In the genomic region with DNA sequence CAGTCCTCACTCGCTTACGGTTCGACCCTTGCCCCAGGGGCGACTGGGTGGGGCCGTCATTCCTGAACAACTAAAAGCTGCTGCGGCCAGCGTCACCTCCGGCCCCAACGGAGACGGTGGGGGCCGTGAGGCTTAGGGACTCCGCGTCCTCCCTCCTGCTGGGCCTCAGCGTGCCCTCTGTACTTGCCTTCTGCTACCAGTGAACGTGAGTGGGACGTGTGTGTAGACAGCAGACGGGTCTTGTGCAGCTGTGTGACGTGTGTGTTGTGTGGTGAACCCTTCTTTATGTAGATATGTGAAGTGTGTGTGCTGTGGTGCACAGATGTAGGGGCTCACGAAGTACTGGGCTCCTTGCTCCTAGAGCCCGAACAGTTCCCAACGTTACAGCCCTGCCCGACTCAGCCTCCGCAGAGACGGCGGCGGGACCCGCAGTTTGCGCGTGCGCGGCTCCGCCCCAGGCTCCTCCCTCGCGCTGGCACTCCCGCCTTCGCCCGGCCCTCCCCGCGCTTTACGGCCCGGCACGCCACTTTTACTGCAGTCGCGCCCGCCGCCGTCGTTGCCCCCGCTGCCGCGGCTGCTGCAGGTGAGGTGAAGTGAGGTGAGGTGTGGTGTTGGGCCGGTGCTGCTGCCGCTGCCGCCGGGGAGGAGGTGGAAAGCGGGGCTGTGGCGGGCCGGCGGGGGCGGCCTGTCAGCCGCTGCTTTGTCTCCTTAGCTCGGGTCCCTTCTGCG, we compare ENCODE assay signal across 1 cellular context.
TF ChIP-seq lines count a peak whose summit lies in the region.

A gene (plus strand): TSS at position 535 of the 729 bp plus-strand sequence. CDS start 235 bp downstream, outside the sequence.

TF ChIP-seq in HepG2, 621 proteins besides CTCF, POLR2A, EP300 and RAD21 (continued from another document and continues in another):
- TF ChIP-seq SATB2 (CRISPR knock-in tag; IDR thresholded peaks at IDR 0.05) (no peak), ELF3 (CRISPR knock-in tag; IDR thresholded peaks at IDR 0.05) (peak; percentile 77), HNRNPL (IDR thresholded peaks at IDR 0.05; ENCODE audit: low read depth, low read length) (peak; percentile 63; the same call in 1 of the 2 replicates), ZNF34 (CRISPR knock-in tag; IDR thresholded peaks at IDR 0.05; ENCODE audit: borderline replicate concordance) (no peak), TBX2 (CRISPR knock-in tag; IDR thresholded peaks at IDR 0.05; ENCODE audit: borderline replicate concordance) (peak; percentile 91; the same call in 1 of the 2 replicates), ZNF660 (CRISPR knock-in tag; IDR thresholded peaks at IDR 0.05; ENCODE audit: borderline replicate concordance, low read depth) (no peak), ZNF713 (CRISPR knock-in tag; IDR thresholded peaks at IDR 0.05) (peak; percentile 92; the same call in 1 of the 2 replicates), SPEN (CRISPR knock-in tag; IDR thresholded peaks at IDR 0.05; ENCODE audit: low read depth) (peak; percentile 88; the same call in 1 of the 2 replicates), ZNF607 (CRISPR knock-in tag; IDR thresholded peaks at IDR 0.05; ENCODE audit: borderline replicate concordance) (peak; percentile 90), GTF2F1 (IDR thresholded peaks at IDR 0.05; ENCODE audit: low read length) (no peak), ZBTB20 (CRISPR knock-in tag; IDR thresholded peaks at IDR 0.05; ENCODE audit: borderline replicate concordance, low read depth) (peak; percentile 55; the same call in 1 of the 2 replicates), ZNF136 (CRISPR knock-in tag; IDR thresholded peaks at IDR 0.05; ENCODE audit: low read depth) (peak; percentile 17; the same call in 1 of the 2 replicates), CENPT (CRISPR knock-in tag; IDR thresholded peaks at IDR 0.05; ENCODE audit: low read depth) (peak; percentile 28; the same call in 1 of the 2 replicates), FOSL2 (CRISPR knock-in tag; IDR thresholded peaks at IDR 0.05) (peak; percentile 53), HNRNPUL1 (IDR thresholded peaks at IDR 0.05; ENCODE audit: low read depth, low read length) (0 out of 2 replicates have a peak, but pooled peaks have one; percentile 37), HNRNPH1 (optimal IDR thresholded peaks at IDR 0.05; ENCODE audit: low read depth, low read length) (peak; percentile 37), TBX3 (IDR thresholded peaks at IDR 0.05; ENCODE audit: borderline replicate concordance) (no peak), FOXC1 (CRISPR knock-in tag; IDR thresholded peaks at IDR 0.05; ENCODE audit: borderline replicate concordance) (peak; percentile 93), RELA (CRISPR knock-in tag; IDR thresholded peaks at IDR 0.05) (peak; percentile 89; the same call in 1 of the 2 replicates), SALL2 (CRISPR knock-in tag; IDR thresholded peaks at IDR 0.05) (peak; percentile 89; the same call in 1 of the 2 replicates), ZNF382 (CRISPR knock-in tag; IDR thresholded peaks at IDR 0.05; ENCODE audit: borderline replicate concordance) (no peak), ZSCAN31 (CRISPR knock-in tag; IDR thresholded peaks at IDR 0.05; ENCODE audit: low read depth) (peak; percentile 70; the same call in 1 of the 2 replicates), NFE2L1 (CRISPR knock-in tag; IDR thresholded peaks at IDR 0.05; ENCODE audit: borderline replicate concordance) (no peak), NAIF1 (CRISPR knock-in tag; IDR thresholded peaks at IDR 0.05; ENCODE audit: borderline replicate concordance) (peak; percentile 89), CBX5 (CRISPR knock-in tag; IDR thresholded peaks at IDR 0.05; ENCODE audit: borderline replicate concordance) (peak; percentile 76; the same call in 1 of the 2 replicates), NRL (CRISPR knock-in tag; IDR thresholded peaks at IDR 0.05; ENCODE audit: borderline replicate concordance) (peak; percentile 83; the same call in 1 of the 2 replicates), ZNF567 (CRISPR knock-in tag; IDR thresholded peaks at IDR 0.05; ENCODE audit: borderline replicate concordance) (peak; percentile 52), THAP11 (CRISPR knock-in tag; IDR thresholded peaks at IDR 0.05) (peak; percentile 93), HOXA3 (CRISPR knock-in tag; IDR thresholded peaks at IDR 0.05) (peak; percentile 80), SRF (IDR thresholded peaks at IDR 0.05; ENCODE audit: low read depth, low read length) (no peak), IKZF4 (CRISPR knock-in tag; IDR thresholded peaks at IDR 0.05; ENCODE audit: borderline replicate concordance, low read depth, not compliant biosample characterization) (no peak), ZNF446 (CRISPR knock-in tag; IDR thresholded peaks at IDR 0.05) (no peak)
- TF ChIP-seq, protein P1, sequence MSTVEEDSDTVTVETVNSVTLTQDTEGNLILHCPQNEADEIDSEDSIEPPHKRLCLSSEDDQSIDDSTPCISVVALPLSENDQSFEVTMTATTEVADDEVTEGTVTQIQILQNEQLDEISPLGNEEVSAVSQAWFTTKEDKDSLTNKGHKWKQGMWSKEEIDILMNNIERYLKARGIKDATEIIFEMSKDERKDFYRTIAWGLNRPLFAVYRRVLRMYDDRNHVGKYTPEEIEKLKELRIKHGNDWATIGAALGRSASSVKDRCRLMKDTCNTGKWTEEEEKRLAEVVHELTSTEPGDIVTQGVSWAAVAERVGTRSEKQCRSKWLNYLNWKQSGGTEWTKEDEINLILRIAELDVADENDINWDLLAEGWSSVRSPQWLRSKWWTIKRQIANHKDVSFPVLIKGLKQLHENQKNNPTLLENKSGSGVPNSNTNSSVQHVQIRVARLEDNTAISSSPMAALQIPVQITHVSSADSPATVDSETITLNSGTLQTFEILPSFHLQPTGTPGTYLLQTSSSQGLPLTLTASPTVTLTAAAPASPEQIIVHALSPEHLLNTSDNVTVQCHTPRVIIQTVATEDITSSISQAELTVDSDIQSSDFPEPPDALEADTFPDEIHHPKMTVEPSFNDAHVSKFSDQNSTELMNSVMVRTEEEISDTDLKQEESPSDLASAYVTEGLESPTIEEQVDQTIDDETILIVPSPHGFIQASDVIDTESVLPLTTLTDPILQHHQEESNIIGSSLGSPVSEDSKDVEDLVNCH (CRISPR knock-in tag; IDR thresholded peaks at IDR 0.05): no peak
- TF ChIP-seq, protein P2, sequence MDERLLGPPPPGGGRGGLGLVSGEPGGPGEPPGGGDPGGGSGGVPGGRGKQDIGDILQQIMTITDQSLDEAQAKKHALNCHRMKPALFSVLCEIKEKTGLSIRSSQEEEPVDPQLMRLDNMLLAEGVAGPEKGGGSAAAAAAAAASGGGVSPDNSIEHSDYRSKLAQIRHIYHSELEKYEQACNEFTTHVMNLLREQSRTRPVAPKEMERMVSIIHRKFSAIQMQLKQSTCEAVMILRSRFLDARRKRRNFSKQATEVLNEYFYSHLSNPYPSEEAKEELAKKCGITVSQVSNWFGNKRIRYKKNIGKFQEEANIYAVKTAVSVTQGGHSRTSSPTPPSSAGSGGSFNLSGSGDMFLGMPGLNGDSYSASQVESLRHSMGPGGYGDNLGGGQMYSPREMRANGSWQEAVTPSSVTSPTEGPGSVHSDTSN (CRISPR knock-in tag; IDR thresholded peaks at IDR 0.05): 0 out of 2 replicates have a peak, but pooled peaks have one; percentile 19
- TF ChIP-seq, protein P3, sequence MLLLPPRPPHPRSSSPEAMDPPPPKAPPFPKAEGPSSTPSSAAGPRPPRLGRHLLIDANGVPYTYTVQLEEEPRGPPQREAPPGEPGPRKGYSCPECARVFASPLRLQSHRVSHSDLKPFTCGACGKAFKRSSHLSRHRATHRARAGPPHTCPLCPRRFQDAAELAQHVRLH (CRISPR knock-in tag; IDR thresholded peaks at IDR 0.05; ENCODE audit: borderline replicate concordance, low read depth): peak; percentile 92
- TF ChIP-seq, protein P4, sequence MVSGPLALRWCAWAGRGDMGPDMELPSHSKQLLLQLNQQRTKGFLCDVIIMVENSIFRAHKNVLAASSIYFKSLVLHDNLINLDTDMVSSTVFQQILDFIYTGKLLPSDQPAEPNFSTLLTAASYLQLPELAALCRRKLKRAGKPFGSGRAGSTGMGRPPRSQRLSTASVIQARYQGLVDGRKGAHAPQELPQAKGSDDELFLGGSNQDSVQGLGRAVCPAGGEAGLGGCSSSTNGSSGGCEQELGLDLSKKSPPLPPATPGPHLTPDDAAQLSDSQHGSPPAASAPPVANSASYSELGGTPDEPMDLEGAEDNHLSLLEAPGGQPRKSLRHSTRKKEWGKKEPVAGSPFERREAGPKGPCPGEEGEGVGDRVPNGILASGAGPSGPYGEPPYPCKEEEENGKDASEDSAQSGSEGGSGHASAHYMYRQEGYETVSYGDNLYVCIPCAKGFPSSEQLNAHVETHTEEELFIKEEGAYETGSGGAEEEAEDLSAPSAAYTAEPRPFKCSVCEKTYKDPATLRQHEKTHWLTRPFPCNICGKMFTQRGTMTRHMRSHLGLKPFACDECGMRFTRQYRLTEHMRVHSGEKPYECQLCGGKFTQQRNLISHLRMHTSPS (CRISPR knock-in tag; IDR thresholded peaks at IDR 0.05; ENCODE audit: low read depth): 0 out of 2 replicates have a peak, but pooled peaks have one; percentile 19
- TF ChIP-seq, protein P5, sequence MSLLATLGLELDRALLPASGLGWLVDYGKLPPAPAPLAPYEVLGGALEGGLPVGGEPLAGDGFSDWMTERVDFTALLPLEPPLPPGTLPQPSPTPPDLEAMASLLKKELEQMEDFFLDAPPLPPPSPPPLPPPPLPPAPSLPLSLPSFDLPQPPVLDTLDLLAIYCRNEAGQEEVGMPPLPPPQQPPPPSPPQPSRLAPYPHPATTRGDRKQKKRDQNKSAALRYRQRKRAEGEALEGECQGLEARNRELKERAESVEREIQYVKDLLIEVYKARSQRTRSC (CRISPR knock-in tag; IDR thresholded peaks at IDR 0.05; ENCODE audit: low read depth): no peak
- TF ChIP-seq, protein P6, sequence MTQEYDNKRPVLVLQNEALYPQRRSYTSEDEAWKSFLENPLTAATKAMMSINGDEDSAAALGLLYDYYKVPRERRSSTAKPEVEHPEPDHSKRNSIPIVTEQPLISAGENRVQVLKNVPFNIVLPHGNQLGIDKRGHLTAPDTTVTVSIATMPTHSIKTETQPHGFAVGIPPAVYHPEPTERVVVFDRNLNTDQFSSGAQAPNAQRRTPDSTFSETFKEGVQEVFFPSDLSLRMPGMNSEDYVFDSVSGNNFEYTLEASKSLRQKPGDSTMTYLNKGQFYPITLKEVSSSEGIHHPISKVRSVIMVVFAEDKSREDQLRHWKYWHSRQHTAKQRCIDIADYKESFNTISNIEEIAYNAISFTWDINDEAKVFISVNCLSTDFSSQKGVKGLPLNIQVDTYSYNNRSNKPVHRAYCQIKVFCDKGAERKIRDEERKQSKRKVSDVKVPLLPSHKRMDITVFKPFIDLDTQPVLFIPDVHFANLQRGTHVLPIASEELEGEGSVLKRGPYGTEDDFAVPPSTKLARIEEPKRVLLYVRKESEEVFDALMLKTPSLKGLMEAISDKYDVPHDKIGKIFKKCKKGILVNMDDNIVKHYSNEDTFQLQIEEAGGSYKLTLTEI (CRISPR knock-in tag; conservative IDR thresholded peaks at IDR 0.05): no peak
- TF ChIP-seq, protein P7, sequence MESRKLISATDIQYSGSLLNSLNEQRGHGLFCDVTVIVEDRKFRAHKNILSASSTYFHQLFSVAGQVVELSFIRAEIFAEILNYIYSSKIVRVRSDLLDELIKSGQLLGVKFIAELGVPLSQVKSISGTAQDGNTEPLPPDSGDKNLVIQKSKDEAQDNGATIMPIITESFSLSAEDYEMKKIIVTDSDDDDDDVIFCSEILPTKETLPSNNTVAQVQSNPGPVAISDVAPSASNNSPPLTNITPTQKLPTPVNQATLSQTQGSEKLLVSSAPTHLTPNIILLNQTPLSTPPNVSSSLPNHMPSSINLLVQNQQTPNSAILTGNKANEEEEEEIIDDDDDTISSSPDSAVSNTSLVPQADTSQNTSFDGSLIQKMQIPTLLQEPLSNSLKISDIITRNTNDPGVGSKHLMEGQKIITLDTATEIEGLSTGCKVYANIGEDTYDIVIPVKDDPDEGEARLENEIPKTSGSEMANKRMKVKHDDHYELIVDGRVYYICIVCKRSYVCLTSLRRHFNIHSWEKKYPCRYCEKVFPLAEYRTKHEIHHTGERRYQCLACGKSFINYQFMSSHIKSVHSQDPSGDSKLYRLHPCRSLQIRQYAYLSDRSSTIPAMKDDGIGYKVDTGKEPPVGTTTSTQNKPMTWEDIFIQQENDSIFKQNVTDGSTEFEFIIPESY (CRISPR knock-in tag; IDR thresholded peaks at IDR 0.05): peak; percentile 23
- TF ChIP-seq, protein P8, sequence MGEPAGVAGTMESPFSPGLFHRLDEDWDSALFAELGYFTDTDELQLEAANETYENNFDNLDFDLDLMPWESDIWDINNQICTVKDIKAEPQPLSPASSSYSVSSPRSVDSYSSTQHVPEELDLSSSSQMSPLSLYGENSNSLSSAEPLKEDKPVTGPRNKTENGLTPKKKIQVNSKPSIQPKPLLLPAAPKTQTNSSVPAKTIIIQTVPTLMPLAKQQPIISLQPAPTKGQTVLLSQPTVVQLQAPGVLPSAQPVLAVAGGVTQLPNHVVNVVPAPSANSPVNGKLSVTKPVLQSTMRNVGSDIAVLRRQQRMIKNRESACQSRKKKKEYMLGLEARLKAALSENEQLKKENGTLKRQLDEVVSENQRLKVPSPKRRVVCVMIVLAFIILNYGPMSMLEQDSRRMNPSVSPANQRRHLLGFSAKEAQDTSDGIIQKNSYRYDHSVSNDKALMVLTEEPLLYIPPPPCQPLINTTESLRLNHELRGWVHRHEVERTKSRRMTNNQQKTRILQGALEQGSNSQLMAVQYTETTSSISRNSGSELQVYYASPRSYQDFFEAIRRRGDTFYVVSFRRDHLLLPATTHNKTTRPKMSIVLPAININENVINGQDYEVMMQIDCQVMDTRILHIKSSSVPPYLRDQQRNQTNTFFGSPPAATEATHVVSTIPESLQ (CRISPR knock-in tag; conservative IDR thresholded peaks at IDR 0.05): peak; percentile 96; the same call in 1 of the 2 replicates
- TF ChIP-seq, protein P9, sequence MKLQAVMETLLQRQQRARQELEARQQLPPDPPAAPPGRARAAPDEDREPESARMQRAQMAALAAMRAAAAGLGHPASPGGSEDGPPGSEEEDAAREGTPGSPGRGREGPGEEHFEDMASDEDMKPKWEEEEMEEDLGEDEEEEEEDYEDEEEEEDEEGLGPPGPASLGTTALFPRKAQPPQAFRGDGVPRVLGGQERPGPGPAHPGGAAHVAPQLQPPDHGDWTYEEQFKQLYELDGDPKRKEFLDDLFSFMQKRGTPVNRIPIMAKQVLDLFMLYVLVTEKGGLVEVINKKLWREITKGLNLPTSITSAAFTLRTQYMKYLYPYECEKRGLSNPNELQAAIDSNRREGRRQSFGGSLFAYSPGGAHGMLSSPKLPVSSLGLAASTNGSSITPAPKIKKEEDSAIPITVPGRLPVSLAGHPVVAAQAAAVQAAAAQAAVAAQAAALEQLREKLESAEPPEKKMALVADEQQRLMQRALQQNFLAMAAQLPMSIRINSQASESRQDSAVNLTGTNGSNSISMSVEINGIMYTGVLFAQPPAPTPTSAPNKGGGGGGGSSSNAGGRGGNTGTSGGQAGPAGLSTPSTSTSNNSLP (IDR thresholded peaks at IDR 0.05; ENCODE audit: low read depth, low read length): no peak
- TF ChIP-seq, protein P10, sequence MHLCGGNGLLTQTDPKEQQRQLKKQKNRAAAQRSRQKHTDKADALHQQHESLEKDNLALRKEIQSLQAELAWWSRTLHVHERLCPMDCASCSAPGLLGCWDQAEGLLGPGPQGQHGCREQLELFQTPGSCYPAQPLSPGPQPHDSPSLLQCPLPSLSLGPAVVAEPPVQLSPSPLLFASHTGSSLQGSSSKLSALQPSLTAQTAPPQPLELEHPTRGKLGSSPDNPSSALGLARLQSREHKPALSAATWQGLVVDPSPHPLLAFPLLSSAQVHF (CRISPR knock-in tag; IDR thresholded peaks at IDR 0.05): peak; percentile 77; the same call in 1 of the 2 replicates
